In the genomic region with DNA sequence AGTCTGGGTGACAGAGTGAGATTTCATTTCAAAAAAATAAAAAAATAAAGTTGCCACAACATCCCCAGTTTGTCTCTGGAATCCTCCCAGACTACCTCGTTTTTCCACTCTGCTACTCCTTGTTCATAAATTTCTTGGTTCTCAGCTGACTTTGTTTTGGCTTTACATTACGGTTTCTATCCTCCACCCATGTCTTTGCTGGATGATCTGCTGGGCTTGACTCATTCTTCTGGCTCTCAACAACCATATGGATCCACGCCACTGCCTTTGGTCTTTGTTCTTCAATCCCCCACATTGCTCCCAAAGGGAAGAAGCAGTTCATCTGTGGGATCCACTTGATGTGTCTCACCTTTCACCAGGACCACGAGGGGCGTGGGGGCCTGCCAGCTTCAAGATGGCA, we compare ENCODE assay signal across 20 cellular contexts.
DNase-seq lines count a peak whose midpoint lies in the region; ATAC-seq and TF ChIP-seq lines count a peak whose summit lies in the region.
"Had no signal": no experiment of that assay in that cellular context is flagged by ENCODE, and none has a peak within 500 bp of the region (broad histone marks: within the 10 kb centered on the region; RNA-seq: fewer than 3 reads in every experiment).

No MANE protein-coding gene starts in this region.

- H3K4me3 ChIP-seq in astrocyte of the spinal cord (ENCODE audit: low read depth, low read length) (no peak overlapping the region), fibroblast of the aortic adventitia (ENCODE audit: low read depth, low read length) (no peak overlapping the region)
- H3K4me3 ChIP-seq: SJSA1 had no signal

- in situ Hi-C loops in astrocyte of the spinal cord (cut with HindIII; ENCODE audit: low sequenced_read_pairs): no loop called here

- no peak for TF ChIP-seq CTCF in astrocyte of the spinal cord (IDR thresholded peaks at IDR 0.05; ENCODE audit: low read depth, low read length)
- no peak for TF ChIP-seq CTCF in fibroblast of the aortic adventitia (IDR thresholded peaks at IDR 0.05; ENCODE audit: insufficient read depth, low read length)
- no peak for TF ChIP-seq CTCF in GM10266 (IDR thresholded peaks at IDR 0.05; ENCODE audit: control insufficient read depth, insufficient read depth, low read depth, missing control alignments)

- no peak for ATAC-seq in GM19455 (IDR thresholded peaks at IDR 0.05; ENCODE audit: unreplicated experiment)

- DNase-seq in GM04503 (ENCODE audit: low read depth) (peak; percentile 24), astrocyte of the spinal cord (ENCODE audit: low read depth, low spot score) (peak; percentile 13), fibroblast of the aortic adventitia (ENCODE audit: low read depth) (peak; percentile 93), stromal cell of bone marrow (ENCODE audit: low read depth) (peak; percentile 53), SIG-M5 (lab: John Stamatoyannopoulos, UW) (no peak), hypothalamus (lab: John Stamatoyannopoulos, UW) (no peak), GM10266 (ENCODE audit: extremely low spot score) (no peak)
- DNase-seq: AML-193; Calu3; CD8-positive, alpha-beta memory T cell; H7; MM.1S; NCI-H1048; NCI-H1436 treated with DMSO at 0.1 percent for 48 hours; NCI-H1930; NCI-H2227 treated with DMSO at 0.1 percent for 48 hours; NCI-H510A treated with DMSO at 0.1 percent for 48 hours; NCI-H748 treated with DMSO at 0.1 percent for 48 hours had no signal

Comparison
In these comparisons a context has a peak if more than half of its experiments do, and no peak if none do; other contexts are left out.
1. DNase-seq: peak in GM04503 (single experiment), astrocyte of the spinal cord (single experiment), fibroblast of the aortic adventitia (single experiment) and stromal cell of bone marrow (single experiment); none in SIG-M5 (single experiment), hypothalamus (0 of 51) and GM10266 (single experiment).